ENCODE assay signal across 1 cellular context in the genomic region with DNA sequence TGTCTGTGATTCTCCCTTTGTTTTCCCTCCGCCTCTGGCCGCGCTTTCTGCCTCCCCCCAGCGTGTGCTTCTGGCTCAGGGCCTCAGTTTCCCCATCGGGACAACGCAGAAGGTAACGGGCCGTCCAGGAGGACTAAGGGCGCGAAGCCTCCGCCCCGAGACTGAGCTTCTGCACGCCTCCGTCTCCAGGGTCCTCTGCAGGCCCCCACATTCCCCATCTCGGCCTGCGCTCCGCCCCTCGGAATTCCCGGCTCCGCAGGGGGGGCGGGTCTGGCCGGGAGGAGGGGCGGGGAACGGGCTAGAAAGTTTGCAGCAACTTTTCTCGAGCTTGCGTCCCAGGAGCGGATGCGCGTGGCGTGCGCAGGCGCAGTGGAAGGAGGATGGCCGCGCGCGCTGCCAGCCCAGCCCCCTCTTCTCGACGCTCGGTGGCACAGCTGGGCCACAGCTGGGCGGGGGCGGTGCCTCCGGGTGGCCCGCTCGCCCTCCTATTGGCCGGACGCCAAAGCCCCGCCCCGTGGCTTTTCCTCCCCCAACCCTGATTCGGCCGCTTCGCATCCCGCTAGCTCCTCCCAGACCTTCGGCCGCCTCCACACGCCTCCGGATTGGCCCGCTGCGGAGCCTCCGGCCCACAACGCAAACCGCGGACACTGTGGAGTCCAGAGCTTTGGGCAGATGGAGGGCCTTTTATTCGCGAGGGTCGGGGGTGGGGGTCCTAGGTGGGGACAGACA.
TF ChIP-seq lines count a peak whose summit lies in the region.

A gene (minus strand): TSS at position 199 of the 729 bp plus-strand sequence. CDS start 408 bp downstream, outside the sequence.

TF ChIP-seq in WTC11, 78 proteins besides CTCF, POLR2A, EP300 and RAD21 (continued from another document and continues in another):
- TF ChIP-seq, protein P1, sequence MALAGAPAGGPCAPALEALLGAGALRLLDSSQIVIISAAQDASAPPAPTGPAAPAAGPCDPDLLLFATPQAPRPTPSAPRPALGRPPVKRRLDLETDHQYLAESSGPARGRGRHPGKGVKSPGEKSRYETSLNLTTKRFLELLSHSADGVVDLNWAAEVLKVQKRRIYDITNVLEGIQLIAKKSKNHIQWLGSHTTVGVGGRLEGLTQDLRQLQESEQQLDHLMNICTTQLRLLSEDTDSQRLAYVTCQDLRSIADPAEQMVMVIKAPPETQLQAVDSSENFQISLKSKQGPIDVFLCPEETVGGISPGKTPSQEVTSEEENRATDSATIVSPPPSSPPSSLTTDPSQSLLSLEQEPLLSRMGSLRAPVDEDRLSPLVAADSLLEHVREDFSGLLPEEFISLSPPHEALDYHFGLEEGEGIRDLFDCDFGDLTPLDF (CRISPR knock-in tag; IDR thresholded peaks at IDR 0.05), result no peak
- TF ChIP-seq, protein P2, sequence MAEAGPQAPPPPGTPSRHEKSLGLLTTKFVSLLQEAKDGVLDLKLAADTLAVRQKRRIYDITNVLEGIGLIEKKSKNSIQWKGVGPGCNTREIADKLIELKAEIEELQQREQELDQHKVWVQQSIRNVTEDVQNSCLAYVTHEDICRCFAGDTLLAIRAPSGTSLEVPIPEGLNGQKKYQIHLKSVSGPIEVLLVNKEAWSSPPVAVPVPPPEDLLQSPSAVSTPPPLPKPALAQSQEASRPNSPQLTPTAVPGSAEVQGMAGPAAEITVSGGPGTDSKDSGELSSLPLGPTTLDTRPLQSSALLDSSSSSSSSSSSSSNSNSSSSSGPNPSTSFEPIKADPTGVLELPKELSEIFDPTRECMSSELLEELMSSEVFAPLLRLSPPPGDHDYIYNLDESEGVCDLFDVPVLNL (CRISPR knock-in tag; IDR thresholded peaks at IDR 0.05; ENCODE audit: borderline replicate concordance, low read depth), result no peak
- no peak for TF ChIP-seq IRF2 (CRISPR knock-in tag; IDR thresholded peaks at IDR 0.05; ENCODE audit: borderline replicate concordance, low read depth)
- TF ChIP-seq TEAD1 (CRISPR knock-in tag; IDR thresholded peaks at IDR 0.05), result peak; percentile 96
- TF ChIP-seq, protein P3, sequence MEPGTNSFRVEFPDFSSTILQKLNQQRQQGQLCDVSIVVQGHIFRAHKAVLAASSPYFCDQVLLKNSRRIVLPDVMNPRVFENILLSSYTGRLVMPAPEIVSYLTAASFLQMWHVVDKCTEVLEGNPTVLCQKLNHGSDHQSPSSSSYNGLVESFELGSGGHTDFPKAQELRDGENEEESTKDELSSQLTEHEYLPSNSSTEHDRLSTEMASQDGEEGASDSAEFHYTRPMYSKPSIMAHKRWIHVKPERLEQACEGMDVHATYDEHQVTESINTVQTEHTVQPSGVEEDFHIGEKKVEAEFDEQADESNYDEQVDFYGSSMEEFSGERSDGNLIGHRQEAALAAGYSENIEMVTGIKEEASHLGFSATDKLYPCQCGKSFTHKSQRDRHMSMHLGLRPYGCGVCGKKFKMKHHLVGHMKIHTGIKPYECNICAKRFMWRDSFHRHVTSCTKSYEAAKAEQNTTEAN (CRISPR knock-in tag; IDR thresholded peaks at IDR 0.05), result no peak
- TF ChIP-seq, protein P4, sequence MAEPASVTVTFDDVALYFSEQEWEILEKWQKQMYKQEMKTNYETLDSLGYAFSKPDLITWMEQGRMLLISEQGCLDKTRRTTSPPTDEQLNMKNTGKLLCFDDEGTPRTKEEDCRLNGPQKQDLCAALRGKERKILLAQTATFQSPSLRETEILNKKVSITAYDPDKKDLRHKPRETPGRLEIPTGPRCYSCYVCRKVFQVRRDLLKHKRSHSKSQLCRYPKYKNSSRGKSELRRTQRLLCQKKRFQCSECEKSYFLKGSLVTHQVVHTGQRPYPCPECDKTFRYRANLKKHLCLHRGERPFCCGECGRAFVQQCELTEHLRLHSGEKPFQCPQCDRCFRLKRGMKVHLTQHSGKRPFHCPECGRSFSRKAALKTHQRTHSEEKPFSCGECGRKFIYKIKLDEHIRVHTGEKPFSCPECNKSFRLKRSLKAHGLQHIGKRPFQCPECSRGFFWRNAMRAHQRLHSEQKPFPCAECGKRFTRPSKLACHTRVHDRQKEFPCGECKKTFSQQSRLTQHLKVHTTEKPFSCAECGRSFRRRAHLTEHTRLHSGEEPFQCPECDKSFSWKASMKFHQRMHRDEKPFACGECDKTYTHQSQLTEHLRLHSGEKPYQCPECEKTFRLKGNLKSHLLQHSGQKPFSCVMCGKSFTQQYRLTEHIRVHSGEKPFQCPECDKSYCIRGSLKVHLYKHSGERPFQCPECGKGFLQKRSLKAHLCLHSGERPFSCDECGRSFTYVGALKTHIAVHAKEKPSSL (CRISPR knock-in tag; conservative IDR thresholded peaks at IDR 0.05), result no peak; the same call in 1 of the 2 replicates
- TF ChIP-seq, protein P5, sequence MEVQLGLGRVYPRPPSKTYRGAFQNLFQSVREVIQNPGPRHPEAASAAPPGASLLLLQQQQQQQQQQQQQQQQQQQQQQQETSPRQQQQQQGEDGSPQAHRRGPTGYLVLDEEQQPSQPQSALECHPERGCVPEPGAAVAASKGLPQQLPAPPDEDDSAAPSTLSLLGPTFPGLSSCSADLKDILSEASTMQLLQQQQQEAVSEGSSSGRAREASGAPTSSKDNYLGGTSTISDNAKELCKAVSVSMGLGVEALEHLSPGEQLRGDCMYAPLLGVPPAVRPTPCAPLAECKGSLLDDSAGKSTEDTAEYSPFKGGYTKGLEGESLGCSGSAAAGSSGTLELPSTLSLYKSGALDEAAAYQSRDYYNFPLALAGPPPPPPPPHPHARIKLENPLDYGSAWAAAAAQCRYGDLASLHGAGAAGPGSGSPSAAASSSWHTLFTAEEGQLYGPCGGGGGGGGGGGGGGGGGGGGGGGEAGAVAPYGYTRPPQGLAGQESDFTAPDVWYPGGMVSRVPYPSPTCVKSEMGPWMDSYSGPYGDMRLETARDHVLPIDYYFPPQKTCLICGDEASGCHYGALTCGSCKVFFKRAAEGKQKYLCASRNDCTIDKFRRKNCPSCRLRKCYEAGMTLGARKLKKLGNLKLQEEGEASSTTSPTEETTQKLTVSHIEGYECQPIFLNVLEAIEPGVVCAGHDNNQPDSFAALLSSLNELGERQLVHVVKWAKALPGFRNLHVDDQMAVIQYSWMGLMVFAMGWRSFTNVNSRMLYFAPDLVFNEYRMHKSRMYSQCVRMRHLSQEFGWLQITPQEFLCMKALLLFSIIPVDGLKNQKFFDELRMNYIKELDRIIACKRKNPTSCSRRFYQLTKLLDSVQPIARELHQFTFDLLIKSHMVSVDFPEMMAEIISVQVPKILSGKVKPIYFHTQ (CRISPR knock-in tag; IDR thresholded peaks at IDR 0.05), result no peak
- TF ChIP-seq ZNF416 (CRISPR knock-in tag; IDR thresholded peaks at IDR 0.05), result no peak
- TF ChIP-seq RELA (CRISPR knock-in tag; IDR thresholded peaks at IDR 0.05; ENCODE audit: borderline replicate concordance), result no peak
- no peak for TF ChIP-seq ELF4 (CRISPR knock-in tag; IDR thresholded peaks at IDR 0.05; ENCODE audit: low read depth)
- TF ChIP-seq, protein P6, sequence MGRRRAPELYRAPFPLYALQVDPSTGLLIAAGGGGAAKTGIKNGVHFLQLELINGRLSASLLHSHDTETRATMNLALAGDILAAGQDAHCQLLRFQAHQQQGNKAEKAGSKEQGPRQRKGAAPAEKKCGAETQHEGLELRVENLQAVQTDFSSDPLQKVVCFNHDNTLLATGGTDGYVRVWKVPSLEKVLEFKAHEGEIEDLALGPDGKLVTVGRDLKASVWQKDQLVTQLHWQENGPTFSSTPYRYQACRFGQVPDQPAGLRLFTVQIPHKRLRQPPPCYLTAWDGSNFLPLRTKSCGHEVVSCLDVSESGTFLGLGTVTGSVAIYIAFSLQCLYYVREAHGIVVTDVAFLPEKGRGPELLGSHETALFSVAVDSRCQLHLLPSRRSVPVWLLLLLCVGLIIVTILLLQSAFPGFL (CRISPR knock-in tag; IDR thresholded peaks at IDR 0.05; ENCODE audit: borderline replicate concordance), result no peak
- peak; percentile 10; the same call in 1 of the 2 replicates for TF ChIP-seq CREM (CRISPR knock-in tag; IDR thresholded peaks at IDR 0.05)
- no peak for TF ChIP-seq ZNF317 (CRISPR knock-in tag; IDR thresholded peaks at IDR 0.05; ENCODE audit: borderline replicate concordance, low read depth)
- TF ChIP-seq MXD4 (CRISPR knock-in tag; IDR thresholded peaks at IDR 0.05; ENCODE audit: borderline replicate concordance), result no peak
- peak; percentile 92 for TF ChIP-seq TEAD4 (CRISPR knock-in tag; IDR thresholded peaks at IDR 0.05)
- no peak for TF ChIP-seq ZNF263 (CRISPR knock-in tag; IDR thresholded peaks at IDR 0.05; ENCODE audit: low read depth)
- TF ChIP-seq, protein P7, sequence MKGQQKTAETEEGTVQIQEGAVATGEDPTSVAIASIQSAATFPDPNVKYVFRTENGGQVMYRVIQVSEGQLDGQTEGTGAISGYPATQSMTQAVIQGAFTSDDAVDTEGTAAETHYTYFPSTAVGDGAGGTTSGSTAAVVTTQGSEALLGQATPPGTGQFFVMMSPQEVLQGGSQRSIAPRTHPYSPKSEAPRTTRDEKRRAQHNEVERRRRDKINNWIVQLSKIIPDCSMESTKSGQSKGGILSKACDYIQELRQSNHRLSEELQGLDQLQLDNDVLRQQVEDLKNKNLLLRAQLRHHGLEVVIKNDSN (CRISPR knock-in tag; IDR thresholded peaks at IDR 0.05), result no peak
- TF ChIP-seq ATF1 (CRISPR knock-in tag; IDR thresholded peaks at IDR 0.05), result no peak
- peak; percentile 67; the same call in 1 of the 2 replicates for TF ChIP-seq FOXP1 (CRISPR knock-in tag; IDR thresholded peaks at IDR 0.05; ENCODE audit: borderline replicate concordance)
- TF ChIP-seq FOXK1 (CRISPR knock-in tag; IDR thresholded peaks at IDR 0.05), result peak; percentile 66
- TF ChIP-seq TP53 (CRISPR knock-in tag; IDR thresholded peaks at IDR 0.05), result peak; percentile 70
- no peak for TF ChIP-seq KAT7 (CRISPR knock-in tag; IDR thresholded peaks at IDR 0.05; ENCODE audit: borderline replicate concordance)
- TF ChIP-seq EMX1 (CRISPR knock-in tag; IDR thresholded peaks at IDR 0.05), result no peak
- TF ChIP-seq ZNF138 (CRISPR knock-in tag; conservative IDR thresholded peaks at IDR 0.05), result 0 out of 2 replicates have a peak, but pooled peaks have one; percentile 62
- no peak for TF ChIP-seq OVOL2 (CRISPR knock-in tag; IDR thresholded peaks at IDR 0.05; ENCODE audit: borderline replicate concordance)
- TF ChIP-seq, protein P8, sequence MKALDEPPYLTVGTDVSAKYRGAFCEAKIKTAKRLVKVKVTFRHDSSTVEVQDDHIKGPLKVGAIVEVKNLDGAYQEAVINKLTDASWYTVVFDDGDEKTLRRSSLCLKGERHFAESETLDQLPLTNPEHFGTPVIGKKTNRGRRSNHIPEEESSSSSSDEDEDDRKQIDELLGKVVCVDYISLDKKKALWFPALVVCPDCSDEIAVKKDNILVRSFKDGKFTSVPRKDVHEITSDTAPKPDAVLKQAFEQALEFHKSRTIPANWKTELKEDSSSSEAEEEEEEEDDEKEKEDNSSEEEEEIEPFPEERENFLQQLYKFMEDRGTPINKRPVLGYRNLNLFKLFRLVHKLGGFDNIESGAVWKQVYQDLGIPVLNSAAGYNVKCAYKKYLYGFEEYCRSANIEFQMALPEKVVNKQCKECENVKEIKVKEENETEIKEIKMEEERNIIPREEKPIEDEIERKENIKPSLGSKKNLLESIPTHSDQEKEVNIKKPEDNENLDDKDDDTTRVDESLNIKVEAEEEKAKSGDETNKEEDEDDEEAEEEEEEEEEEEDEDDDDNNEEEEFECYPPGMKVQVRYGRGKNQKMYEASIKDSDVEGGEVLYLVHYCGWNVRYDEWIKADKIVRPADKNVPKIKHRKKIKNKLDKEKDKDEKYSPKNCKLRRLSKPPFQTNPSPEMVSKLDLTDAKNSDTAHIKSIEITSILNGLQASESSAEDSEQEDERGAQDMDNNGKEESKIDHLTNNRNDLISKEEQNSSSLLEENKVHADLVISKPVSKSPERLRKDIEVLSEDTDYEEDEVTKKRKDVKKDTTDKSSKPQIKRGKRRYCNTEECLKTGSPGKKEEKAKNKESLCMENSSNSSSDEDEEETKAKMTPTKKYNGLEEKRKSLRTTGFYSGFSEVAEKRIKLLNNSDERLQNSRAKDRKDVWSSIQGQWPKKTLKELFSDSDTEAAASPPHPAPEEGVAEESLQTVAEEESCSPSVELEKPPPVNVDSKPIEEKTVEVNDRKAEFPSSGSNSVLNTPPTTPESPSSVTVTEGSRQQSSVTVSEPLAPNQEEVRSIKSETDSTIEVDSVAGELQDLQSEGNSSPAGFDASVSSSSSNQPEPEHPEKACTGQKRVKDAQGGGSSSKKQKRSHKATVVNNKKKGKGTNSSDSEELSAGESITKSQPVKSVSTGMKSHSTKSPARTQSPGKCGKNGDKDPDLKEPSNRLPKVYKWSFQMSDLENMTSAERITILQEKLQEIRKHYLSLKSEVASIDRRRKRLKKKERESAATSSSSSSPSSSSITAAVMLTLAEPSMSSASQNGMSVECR (CRISPR knock-in tag; IDR thresholded peaks at IDR 0.05; ENCODE audit: borderline replicate concordance), result peak; percentile 63; the same call in 1 of the 2 replicates
- TF ChIP-seq, protein P9, sequence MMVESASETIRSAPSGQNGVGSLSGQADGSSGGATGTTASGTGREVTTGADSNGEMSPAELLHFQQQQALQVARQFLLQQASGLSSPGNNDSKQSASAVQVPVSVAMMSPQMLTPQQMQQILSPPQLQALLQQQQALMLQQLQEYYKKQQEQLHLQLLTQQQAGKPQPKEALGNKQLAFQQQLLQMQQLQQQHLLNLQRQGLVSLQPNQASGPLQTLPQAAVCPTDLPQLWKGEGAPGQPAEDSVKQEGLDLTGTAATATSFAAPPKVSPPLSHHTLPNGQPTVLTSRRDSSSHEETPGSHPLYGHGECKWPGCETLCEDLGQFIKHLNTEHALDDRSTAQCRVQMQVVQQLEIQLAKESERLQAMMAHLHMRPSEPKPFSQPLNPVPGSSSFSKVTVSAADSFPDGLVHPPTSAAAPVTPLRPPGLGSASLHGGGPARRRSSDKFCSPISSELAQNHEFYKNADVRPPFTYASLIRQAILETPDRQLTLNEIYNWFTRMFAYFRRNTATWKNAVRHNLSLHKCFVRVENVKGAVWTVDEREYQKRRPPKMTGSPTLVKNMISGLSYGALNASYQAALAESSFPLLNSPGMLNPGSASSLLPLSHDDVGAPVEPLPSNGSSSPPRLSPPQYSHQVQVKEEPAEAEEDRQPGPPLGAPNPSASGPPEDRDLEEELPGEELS (CRISPR knock-in tag; IDR thresholded peaks at IDR 0.05), result peak; percentile 68
- 0 out of 2 replicates have a peak, but pooled peaks have one; percentile 51 for TF ChIP-seq ZNF671 (CRISPR knock-in tag; IDR thresholded peaks at IDR 0.05)
- TF ChIP-seq ESRRA (CRISPR knock-in tag; IDR thresholded peaks at IDR 0.05; ENCODE audit: borderline replicate concordance), result no peak
- TF ChIP-seq, protein P10, sequence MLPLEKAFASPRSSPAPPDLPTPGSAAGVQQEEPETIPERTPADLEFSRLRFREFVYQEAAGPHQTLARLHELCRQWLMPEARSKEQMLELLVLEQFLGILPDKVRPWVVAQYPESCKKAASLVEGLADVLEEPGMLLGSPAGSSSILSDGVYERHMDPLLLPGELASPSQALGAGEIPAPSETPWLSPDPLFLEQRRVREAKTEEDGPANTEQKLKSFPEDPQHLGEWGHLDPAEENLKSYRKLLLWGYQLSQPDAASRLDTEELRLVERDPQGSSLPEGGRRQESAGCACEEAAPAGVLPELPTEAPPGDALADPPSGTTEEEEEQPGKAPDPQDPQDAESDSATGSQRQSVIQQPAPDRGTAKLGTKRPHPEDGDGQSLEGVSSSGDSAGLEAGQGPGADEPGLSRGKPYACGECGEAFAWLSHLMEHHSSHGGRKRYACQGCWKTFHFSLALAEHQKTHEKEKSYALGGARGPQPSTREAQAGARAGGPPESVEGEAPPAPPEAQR (CRISPR knock-in tag; IDR thresholded peaks at IDR 0.05), result no peak
- TF ChIP-seq, protein P11, sequence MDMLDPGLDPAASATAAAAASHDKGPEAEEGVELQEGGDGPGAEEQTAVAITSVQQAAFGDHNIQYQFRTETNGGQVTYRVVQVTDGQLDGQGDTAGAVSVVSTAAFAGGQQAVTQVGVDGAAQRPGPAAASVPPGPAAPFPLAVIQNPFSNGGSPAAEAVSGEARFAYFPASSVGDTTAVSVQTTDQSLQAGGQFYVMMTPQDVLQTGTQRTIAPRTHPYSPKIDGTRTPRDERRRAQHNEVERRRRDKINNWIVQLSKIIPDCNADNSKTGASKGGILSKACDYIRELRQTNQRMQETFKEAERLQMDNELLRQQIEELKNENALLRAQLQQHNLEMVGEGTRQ (CRISPR knock-in tag; IDR thresholded peaks at IDR 0.05), result 0 out of 2 replicates have a peak, but pooled peaks have one; percentile 29
- TF ChIP-seq MYBL2 (CRISPR knock-in tag; IDR thresholded peaks at IDR 0.05), result peak; percentile 53; the same call in 1 of the 2 replicates
